In the genomic region with DNA sequence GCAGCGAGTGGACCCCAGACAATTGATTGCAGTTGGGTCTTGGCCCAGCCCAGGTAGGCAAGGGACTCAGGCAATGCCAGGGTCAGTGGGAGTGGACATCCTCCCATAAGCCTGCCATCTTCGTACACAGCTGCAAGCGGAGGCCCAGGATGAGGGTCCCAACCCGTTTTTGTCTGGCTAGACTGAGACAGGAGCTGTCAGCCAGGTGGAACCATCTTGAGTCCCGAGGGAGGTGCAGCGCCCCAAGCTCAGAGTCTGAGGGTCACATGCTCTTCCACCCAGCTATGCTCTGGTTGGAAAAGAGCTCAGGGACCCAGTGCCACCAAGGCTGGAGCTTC, we compare ENCODE assay signal across 7 cellular contexts. TPM values are rescaled to one million over a fixed set of nuclear protein-coding genes. Genes with fewer than 3 reads are reported as not detected.
DNase-seq lines count a peak whose midpoint lies in the region; ATAC-seq and TF ChIP-seq lines count a peak whose summit lies in the region.

No MANE protein-coding gene starts in this region.

- no peaks in the 10 kb centered on the region for H3K79me1 ChIP-seq in mesendoderm (ENCODE audit: low read length)

- no peak overlapping the region for H2BK120ac ChIP-seq in mesendoderm (ENCODE audit: low read depth, low read length)

- no peak overlapping the region for H3K27ac Mint-ChIP-seq in activated B cell treated with CpG ODN at 0.5 μM for 24 hours

- DNase-seq in activated B cell treated with CpG ODN at 0.5 μM for 24 hours (no peak), mesendoderm (no peak), thoracic aorta (ENCODE audit: low spot score) (no peak), COR-L47 (lab: John Stamatoyannopoulos, UW) (no peak), cerebellar cortex (ENCODE audit: low spot score) (no peak), kidney glomerular epithelial cell (lab: John Stamatoyannopoulos, UW) (no peak)

- H3K4me1 Mint-ChIP-seq in activated B cell treated with CpG ODN at 0.5 μM for 24 hours = peaks cover 10% of the 10 kb centered on the region

- no CpG with 5 or more reads among the region's 6 CpGs for whole genome bisulfite sequencing in mesendoderm (ENCODE audit: extremely low coverage, insufficient coverage, low lambda C conversion rate)

- intact Hi-C loops in activated B cell treated with CpG ODN at 0.5 μM for 24 hours (cut with micrococcal nuclease) = loop anchor here (10.0 kb wide), 1 partner anchor 415 kb away; no protein-coding TSS in a partner anchor

- H3K18ac ChIP-seq in mesendoderm (ENCODE audit: low read length) = no peak overlapping the region

- H4K5ac ChIP-seq in mesendoderm (ENCODE audit: low read length) = no peak overlapping the region

- H3K4me2 ChIP-seq in mesendoderm (ENCODE audit: low read length) = no peak overlapping the region

- H3K36me3 ChIP-seq in mesendoderm (ENCODE audit: control insufficient read depth, insufficient read depth, low read length) = no peaks in the 10 kb centered on the region
- H3K36me3 ChIP-seq in thoracic aorta = peaks cover 3% of the 10 kb centered on the region

- H3K9me3 Mint-ChIP-seq in activated B cell treated with CpG ODN at 0.5 μM for 24 hours = no peaks in the 10 kb centered on the region

- H3K27me3 ChIP-seq in mesendoderm (ENCODE audit: insufficient read depth, low read length, poor library complexity) (no peaks in the 10 kb centered on the region), thoracic aorta (replicated peaks; ENCODE audit: insufficient read depth) (no peaks in the 10 kb centered on the region)

- H3K79me2 ChIP-seq in mesendoderm (ENCODE audit: control insufficient read depth, insufficient read depth, low read length) = no peaks in the 10 kb centered on the region

- H3K4me3 ChIP-seq in mesendoderm (ENCODE audit: low read length) (no peak overlapping the region), thoracic aorta (peak overlapping the region; percentile 3)

- H3K4me1 ChIP-seq in mesendoderm (ENCODE audit: control insufficient read depth, low read depth, low read length) (no peaks in the 10 kb centered on the region), thoracic aorta (ENCODE audit: control insufficient read depth in 1 of 2, low read depth in 2 of 2) (peaks cover 5 to 19% of the 10 kb centered on the region in 2 donors)

- H3K9ac ChIP-seq in mesendoderm (ENCODE audit: low read length) = no peak overlapping the region

- H2BK15ac ChIP-seq in mesendoderm (replicated peaks; ENCODE audit: low read depth) = no peak overlapping the region

- no peak overlapping the region for H3K23ac ChIP-seq in mesendoderm (ENCODE audit: low read length)

- H3K4me3 Mint-ChIP-seq in activated B cell treated with CpG ODN at 0.5 μM for 24 hours = no peak overlapping the region

- POLR2A ChIA-PET in activated B cell treated with CpG ODN at 0.5 μM for 24 hours (lab: Charles Lee) = interaction anchor here (0.5 kb wide), 1 partner anchor 179 kb away, joined by 3 read pairs; no protein-coding TSS in a partner anchor

- no peak overlapping the region for H2AK5ac ChIP-seq in mesendoderm (ENCODE audit: low read length)

- ATAC-seq in HG02623 (IDR thresholded peaks at IDR 0.05; ENCODE audit: unreplicated experiment) = peak; percentile 26
- ATAC-seq in activated B cell treated with CpG ODN at 0.5 μM for 24 hours (ENCODE audit: low read depth) = peak; percentile 16
- no peak for ATAC-seq in thoracic aorta (ENCODE audit: insufficient number of reproducible peaks, low FRiP score, low read depth)

- TF ChIP-seq CTCF in activated B cell treated with CpG ODN at 0.5 μM for 24 hours (IDR thresholded peaks at IDR 0.05) (no peak), thoracic aorta (IDR thresholded peaks at IDR 0.05) (no peak)

- CTCF ChIA-PET in activated B cell treated with CpG ODN at 0.5 μM for 24 hours (lab: Charles Lee) = interaction anchor here (0.7 to 1.8 kb wide), 10 partner anchors 8 to 339 kb away, joined by 3 to 15 read pairs (median 4); partner anchors contain the start of gene NCKIPSD

- no peak overlapping the region for H3K4ac ChIP-seq in mesendoderm (ENCODE audit: low read depth, low read length)

- H3K9me3 ChIP-seq in thoracic aorta = no peaks in the 10 kb centered on the region

- no peak overlapping the region for H2BK5ac ChIP-seq in mesendoderm (ENCODE audit: low read length)

- H4K8ac ChIP-seq in mesendoderm (ENCODE audit: low read depth, low read length) = no peak overlapping the region

- no peaks in the 10 kb centered on the region for H3K27me3 Mint-ChIP-seq in activated B cell treated with CpG ODN at 0.5 μM for 24 hours

- H3K56ac ChIP-seq in mesendoderm (ENCODE audit: low read length) = peak overlapping the region; percentile 30

- no peaks in the 10 kb centered on the region for H3K36me3 Mint-ChIP-seq in activated B cell treated with CpG ODN at 0.5 μM for 24 hours (ENCODE audit: low read depth)

- H3K27ac ChIP-seq in mesendoderm (ENCODE audit: low read depth, low read length) (no peak overlapping the region), thoracic aorta (peak overlapping the region; percentile 47 to 52)

RNA-seq across cellular contexts. Expression of gene IP6K2, which starts 22.6 kb away (rescaled TPM):
- total RNA-seq in activated B cell treated with CpG ODN at 0.5 μM for 24 hours (83.2 and 94.1 TPM in 2 replicates), thoracic aorta (10 to 100 TPM; 38.3 to 90.7 TPM)
- 87.2 TPM for polyA plus RNA-seq in mesendoderm (2013, experiment 1 of 2)
- polyA plus RNA-seq in mesendoderm (2013, experiment 2 of 2) = 87.0 TPM

RNA-seq across cellular contexts. Expression of gene NCKIPSD, which starts 53.9 kb away (rescaled TPM):
- 9.2 and 9.7 TPM in 2 replicates for total RNA-seq in activated B cell treated with CpG ODN at 0.5 μM for 24 hours
- 18.1 TPM for polyA plus RNA-seq in mesendoderm (2013, experiment 1 of 2)
- polyA plus RNA-seq in mesendoderm (2013, experiment 2 of 2) = 18.7 TPM
- 100 to 1,000 TPM in 1 of 2 donors, 10 to 100 TPM in 1; 59.6 to 101 TPM for total RNA-seq in thoracic aorta
